1 cellular context compared by ENCODE assay signal in the genomic region with DNA sequence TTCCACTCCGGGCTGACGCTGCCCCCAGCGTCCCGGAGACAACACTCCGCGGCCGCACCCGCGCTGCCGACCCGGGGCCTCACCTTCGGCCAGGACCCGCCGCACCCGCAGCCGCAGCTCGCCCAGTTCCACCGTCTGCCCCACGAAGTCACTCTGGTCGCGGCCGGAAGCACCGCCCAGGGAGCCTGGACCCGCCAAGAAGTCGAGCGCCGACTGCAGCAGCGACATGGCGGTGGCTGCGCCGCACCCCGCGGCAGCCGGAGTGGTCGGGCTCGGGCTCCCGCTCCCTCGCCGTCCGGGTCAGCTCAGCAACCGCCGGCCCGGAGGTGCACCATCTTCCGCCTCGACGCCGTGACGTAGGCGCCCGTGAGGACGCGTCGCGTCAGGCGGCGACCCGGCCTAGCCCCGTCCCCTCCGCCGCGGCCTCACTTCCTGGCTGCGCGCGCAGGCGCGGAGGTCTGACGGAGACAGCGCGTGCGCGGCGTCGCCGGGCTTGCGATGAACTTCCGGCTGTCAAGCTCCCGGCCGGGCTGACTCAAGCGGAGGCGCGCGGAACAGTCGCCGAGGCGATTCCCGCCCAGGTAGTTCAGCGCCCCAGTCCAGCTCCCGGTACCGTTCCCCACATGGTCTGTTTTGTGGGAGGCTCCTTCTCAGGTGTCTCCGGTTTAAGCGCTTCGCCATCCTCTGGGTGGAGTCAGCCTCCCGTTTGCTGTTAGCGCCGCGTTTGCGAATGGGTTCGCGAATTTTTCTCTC.
A peak's percentile ranks its signal among the peaks of the same experiment; 100 is the strongest.
TF ChIP-seq lines count a peak whose summit lies in the region.

Gene GAK, minus strand, starts transcription at position 357 of the 753 bp plus-strand sequence. Its CDS starts 129 bp downstream, at position 228.
Gene TMEM175, plus strand, starts transcription at position 501 of the 753 bp plus-strand sequence. CDS start 15,280 bp downstream, outside the sequence.

TF ChIP-seq in HepG2, 621 proteins besides CTCF, POLR2A, EP300 and RAD21 (continued from another document and continues in another):
- TF ChIP-seq, protein P1, sequence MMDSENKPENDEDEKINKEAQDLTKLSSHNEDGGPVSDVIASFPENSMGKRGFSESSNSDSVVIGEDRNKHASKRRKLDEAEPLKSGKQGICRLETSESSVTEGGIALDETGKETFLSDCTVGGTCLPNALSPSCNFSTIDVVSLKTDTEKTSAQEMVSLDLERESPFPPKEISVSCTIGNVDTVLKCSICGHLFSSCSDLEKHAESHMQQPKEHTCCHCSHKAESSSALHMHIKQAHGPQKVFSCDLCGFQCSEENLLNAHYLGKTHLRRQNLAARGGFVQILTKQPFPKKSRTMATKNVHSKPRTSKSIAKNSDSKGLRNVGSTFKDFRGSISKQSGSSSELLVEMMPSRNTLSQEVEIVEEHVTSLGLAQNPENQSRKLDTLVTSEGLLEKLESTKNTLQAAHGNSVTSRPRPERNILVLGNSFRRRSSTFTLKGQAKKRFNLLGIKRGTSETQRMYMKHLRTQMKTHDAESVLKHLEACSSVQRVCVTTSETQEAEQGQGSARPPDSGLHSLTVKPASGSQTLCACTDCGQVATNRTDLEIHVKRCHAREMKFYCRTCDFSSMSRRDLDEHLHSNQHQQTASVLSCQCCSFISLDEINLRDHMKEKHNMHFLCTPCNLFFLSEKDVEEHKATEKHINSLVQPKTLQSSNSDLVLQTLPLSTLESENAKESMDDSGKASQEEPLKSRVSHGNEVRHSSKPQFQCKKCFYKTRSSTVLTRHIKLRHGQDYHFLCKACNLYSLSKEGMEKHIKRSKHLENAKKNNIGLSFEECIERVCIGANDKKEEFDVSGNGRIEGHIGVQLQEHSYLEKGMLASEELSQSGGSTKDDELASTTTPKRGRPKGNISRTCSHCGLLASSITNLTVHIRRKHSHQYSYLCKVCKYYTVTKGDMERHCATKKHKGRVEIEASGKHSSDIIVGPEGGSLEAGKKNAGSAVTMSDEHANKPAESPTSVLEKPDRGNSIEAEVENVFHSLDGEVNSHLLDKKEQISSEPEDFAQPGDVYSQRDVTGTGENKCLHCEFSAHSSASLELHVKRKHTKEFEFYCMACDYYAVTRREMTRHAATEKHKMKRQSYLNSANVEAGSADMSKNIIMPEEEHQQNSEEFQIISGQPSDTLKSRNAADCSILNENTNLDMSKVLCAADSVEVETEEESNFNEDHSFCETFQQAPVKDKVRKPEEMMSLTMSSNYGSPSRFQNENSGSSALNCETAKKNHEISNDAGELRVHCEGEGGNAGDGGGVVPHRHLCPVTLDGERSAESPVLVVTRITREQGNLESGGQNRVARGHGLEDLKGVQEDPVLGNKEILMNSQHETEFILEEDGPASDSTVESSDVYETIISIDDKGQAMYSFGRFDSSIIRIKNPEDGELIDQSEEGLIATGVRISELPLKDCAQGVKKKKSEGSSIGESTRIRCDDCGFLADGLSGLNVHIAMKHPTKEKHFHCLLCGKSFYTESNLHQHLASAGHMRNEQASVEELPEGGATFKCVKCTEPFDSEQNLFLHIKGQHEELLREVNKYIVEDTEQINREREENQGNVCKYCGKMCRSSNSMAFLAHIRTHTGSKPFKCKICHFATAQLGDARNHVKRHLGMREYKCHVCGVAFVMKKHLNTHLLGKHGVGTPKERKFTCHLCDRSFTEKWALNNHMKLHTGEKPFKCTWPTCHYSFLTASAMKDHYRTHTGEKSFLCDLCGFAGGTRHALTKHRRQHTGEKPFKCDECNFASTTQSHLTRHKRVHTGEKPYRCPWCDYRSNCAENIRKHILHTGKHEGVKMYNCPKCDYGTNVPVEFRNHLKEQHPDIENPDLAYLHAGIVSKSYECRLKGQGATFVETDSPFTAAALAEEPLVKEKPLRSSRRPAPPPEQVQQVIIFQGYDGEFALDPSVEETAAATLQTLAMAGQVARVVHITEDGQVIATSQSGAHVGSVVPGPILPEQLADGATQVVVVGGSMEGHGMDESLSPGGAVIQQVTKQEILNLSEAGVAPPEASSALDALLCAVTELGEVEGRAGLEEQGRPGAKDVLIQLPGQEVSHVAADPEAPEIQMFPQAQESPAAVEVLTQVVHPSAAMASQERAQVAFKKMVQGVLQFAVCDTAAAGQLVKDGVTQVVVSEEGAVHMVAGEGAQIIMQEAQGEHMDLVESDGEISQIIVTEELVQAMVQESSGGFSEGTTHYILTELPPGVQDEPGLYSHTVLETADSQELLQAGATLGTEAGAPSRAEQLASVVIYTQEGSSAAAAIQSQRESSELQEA (CRISPR knock-in tag; IDR thresholded peaks at IDR 0.05; ENCODE audit: not compliant biosample characterization) = peak; percentile 12
- TF ChIP-seq ZNF296 (CRISPR knock-in tag; conservative IDR thresholded peaks at IDR 0.05) (no peak), DRAP1 (CRISPR knock-in tag; IDR thresholded peaks at IDR 0.05) (peak; percentile 75), GPN1 (CRISPR knock-in tag; IDR thresholded peaks at IDR 0.05; ENCODE audit: borderline replicate concordance) (no peak), ESRRA (CRISPR knock-in tag; IDR thresholded peaks at IDR 0.05; ENCODE audit: low read depth) (no peak), STAT5B (CRISPR knock-in tag; IDR thresholded peaks at IDR 0.05) (no peak), NR2F1 (CRISPR knock-in tag; IDR thresholded peaks at IDR 0.05) (no peak), ZFP36L2 (CRISPR knock-in tag; IDR thresholded peaks at IDR 0.05) (no peak), ZNF788 (CRISPR knock-in tag; IDR thresholded peaks at IDR 0.05; ENCODE audit: borderline replicate concordance) (peak; percentile 47), ZNF460 (CRISPR knock-in tag; IDR thresholded peaks at IDR 0.05; ENCODE audit: borderline replicate concordance) (no peak), AKAP8 (CRISPR knock-in tag; IDR thresholded peaks at IDR 0.05) (no peak; the same call in 1 of the 2 replicates), ZNF44 (CRISPR knock-in tag; IDR thresholded peaks at IDR 0.05) (peak; percentile 71; the same call in 1 of the 2 replicates), ETV6 (CRISPR knock-in tag; conservative IDR thresholded peaks at IDR 0.05) (peak; percentile 68; the same call in 1 of the 2 replicates), BORCS8-MEF2B (CRISPR knock-in tag; IDR thresholded peaks at IDR 0.05) (peak; percentile 59; the same call in 1 of the 2 replicates), ZNF256 (CRISPR knock-in tag; conservative IDR thresholded peaks at IDR 0.05) (no peak), JDP2 (CRISPR knock-in tag; IDR thresholded peaks at IDR 0.05; ENCODE audit: borderline replicate concordance) (no peak), ATAD3A (CRISPR knock-in tag; IDR thresholded peaks at IDR 0.05) (no peak), ZBTB1 (CRISPR knock-in tag; IDR thresholded peaks at IDR 0.05; ENCODE audit: borderline replicate concordance) (no peak), ZNF468 (CRISPR knock-in tag; IDR thresholded peaks at IDR 0.05) (0 out of 2 replicates have a peak, but pooled peaks have one; percentile 60), ZNF124 (CRISPR knock-in tag; IDR thresholded peaks at IDR 0.05) (no peak; the same call in 1 of the 2 replicates), CEBPB (IDR thresholded peaks at IDR 0.05; ENCODE audit: borderline replicate concordance, low read depth, low read length) (no peak), ZNF563 (CRISPR knock-in tag; IDR thresholded peaks at IDR 0.05) (no peak), ZMYM4 (CRISPR knock-in tag; IDR thresholded peaks at IDR 0.05) (peak; percentile 60), DR1 (CRISPR knock-in tag; IDR thresholded peaks at IDR 0.05) (0 out of 2 replicates have a peak, but pooled peaks have one; percentile 24), E2F1 (CRISPR knock-in tag; IDR thresholded peaks at IDR 0.05) (no peak; the same call in 1 of the 2 replicates), IKZF1 (IDR thresholded peaks at IDR 0.05) (no peak), TBX2 (CRISPR knock-in tag; IDR thresholded peaks at IDR 0.05; ENCODE audit: borderline replicate concordance) (peak; percentile 79), FOXO4 (CRISPR knock-in tag; conservative IDR thresholded peaks at IDR 0.05) (no peak), FOXA1 (IDR thresholded peaks at IDR 0.05) (no peak), FOXA1 (CRISPR knock-in tag; IDR thresholded peaks at IDR 0.05) (no peak; the same call in 1 of the 2 replicates)
- TF ChIP-seq, protein P2, sequence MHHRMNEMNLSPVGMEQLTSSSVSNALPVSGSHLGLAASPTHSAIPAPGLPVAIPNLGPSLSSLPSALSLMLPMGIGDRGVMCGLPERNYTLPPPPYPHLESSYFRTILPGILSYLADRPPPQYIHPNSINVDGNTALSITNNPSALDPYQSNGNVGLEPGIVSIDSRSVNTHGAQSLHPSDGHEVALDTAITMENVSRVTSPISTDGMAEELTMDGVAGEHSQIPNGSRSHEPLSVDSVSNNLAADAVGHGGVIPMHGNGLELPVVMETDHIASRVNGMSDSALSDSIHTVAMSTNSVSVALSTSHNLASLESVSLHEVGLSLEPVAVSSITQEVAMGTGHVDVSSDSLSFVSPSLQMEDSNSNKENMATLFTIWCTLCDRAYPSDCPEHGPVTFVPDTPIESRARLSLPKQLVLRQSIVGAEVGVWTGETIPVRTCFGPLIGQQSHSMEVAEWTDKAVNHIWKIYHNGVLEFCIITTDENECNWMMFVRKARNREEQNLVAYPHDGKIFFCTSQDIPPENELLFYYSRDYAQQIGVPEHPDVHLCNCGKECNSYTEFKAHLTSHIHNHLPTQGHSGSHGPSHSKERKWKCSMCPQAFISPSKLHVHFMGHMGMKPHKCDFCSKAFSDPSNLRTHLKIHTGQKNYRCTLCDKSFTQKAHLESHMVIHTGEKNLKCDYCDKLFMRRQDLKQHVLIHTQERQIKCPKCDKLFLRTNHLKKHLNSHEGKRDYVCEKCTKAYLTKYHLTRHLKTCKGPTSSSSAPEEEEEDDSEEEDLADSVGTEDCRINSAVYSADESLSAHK (CRISPR knock-in tag; IDR thresholded peaks at IDR 0.05; ENCODE audit: borderline replicate concordance) = no peak
- TF ChIP-seq, protein P3, sequence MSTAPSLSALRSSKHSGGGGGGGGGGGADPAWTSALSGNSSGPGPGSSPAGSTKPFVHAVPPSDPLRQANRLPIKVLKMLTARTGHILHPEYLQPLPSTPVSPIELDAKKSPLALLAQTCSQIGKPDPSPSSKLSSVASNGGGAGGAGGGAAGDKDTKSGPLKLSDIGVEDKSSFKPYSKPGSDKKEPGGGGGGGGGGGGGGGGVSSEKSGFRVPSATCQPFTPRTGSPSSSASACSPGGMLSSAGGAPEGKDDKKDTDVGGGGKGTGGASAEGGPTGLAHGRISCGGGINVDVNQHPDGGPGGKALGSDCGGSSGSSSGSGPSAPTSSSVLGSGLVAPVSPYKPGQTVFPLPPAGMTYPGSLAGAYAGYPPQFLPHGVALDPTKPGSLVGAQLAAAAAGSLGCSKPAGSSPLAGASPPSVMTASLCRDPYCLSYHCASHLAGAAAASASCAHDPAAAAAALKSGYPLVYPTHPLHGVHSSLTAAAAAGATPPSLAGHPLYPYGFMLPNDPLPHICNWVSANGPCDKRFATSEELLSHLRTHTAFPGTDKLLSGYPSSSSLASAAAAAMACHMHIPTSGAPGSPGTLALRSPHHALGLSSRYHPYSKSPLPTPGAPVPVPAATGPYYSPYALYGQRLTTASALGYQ (CRISPR knock-in tag; IDR thresholded peaks at IDR 0.05) = no peak
- TF ChIP-seq, protein P4, sequence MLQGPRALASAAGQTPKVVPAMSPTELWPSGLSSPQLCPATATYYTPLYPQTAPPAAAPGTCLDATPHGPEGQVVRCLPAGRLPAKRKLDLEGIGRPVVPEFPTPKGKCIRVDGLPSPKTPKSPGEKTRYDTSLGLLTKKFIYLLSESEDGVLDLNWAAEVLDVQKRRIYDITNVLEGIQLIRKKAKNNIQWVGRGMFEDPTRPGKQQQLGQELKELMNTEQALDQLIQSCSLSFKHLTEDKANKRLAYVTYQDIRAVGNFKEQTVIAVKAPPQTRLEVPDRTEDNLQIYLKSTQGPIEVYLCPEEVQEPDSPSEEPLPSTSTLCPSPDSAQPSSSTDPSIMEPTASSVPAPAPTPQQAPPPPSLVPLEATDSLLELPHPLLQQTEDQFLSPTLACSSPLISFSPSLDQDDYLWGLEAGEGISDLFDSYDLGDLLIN (CRISPR knock-in tag; IDR thresholded peaks at IDR 0.05; ENCODE audit: borderline replicate concordance) = no peak
- TF ChIP-seq, protein P5, sequence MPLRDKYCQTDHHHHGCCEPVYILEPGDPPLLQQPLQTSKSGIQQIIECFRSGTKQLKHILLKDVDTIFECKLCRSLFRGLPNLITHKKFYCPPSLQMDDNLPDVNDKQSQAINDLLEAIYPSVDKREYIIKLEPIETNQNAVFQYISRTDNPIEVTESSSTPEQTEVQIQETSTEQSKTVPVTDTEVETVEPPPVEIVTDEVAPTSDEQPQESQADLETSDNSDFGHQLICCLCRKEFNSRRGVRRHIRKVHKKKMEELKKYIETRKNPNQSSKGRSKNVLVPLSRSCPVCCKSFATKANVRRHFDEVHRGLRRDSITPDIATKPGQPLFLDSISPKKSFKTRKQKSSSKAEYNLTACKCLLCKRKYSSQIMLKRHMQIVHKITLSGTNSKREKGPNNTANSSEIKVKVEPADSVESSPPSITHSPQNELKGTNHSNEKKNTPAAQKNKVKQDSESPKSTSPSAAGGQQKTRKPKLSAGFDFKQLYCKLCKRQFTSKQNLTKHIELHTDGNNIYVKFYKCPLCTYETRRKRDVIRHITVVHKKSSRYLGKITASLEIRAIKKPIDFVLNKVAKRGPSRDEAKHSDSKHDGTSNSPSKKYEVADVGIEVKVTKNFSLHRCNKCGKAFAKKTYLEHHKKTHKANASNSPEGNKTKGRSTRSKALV (CRISPR knock-in tag; IDR thresholded peaks at IDR 0.05) = 0 out of 2 replicates have a peak, but pooled peaks have one; percentile 18
- TF ChIP-seq, protein P6, sequence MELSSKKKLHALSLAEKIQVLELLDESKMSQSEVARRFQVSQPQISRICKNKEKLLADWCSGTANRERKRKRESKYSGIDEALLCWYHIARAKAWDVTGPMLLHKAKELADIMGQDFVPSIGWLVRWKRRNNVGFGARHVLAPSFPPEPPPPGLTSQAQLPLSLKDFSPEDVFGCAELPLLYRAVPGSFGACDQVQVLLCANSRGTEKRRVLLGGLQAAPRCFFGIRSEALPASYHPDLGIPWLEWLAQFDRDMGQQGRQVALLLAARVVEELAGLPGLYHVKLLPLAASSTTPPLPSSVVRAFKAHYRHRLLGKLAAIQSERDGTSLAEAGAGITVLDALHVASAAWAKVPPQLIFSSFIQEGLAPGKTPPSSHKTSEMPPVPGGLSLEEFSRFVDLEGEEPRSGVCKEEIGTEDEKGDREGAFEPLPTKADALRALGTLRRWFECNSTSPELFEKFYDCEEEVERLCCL (CRISPR knock-in tag; IDR thresholded peaks at IDR 0.05; ENCODE audit: borderline replicate concordance) = no peak
